1 cellular context compared by ENCODE assay signal in the genomic region with DNA sequence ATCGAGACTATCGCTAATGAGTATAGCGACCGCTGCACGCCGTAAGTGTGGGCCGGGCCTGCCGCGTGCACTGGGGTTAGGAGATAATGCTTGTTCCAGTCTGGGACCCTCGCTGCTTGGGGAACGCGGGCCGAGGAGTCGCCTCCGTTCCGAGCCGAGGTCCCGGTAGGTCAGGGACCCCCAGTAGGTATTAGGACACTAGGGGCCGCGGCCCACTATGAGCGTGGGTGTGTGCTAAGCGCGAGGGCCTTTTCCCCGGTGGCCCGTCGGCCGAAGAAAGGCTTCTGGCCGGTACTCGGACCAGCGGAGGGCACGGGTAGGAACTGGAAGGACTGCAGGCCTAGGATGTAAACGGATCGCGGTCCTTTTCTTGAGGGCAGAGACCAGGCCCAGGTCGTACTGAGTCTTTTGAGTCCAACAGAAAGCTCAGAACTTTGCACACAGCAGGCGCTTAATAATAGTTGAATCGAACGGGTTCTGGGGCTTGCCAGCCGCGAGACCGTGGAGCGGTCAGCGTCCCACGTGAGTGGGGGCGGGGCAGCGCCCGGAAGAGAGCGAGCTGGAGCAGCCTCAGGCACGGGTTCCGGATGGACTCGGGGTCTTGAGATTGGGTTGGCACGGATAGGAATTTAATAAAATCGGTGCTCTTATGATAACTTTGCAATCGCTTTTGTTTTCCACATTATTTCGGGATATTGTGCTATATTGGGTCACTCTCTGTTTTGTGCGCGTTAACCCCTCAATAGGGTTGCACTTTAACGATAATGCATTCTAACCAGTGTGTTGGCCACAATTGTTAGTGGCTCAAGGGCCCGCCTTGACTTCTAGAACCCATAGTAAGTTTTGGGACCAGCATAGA.
TF ChIP-seq lines count a peak whose summit lies in the region.

No MANE protein-coding gene starts in this region.

TF ChIP-seq in HepG2, 621 proteins besides CTCF, POLR2A, EP300 and RAD21 (continued from another document and continues in another):
- TF ChIP-seq, protein P1, sequence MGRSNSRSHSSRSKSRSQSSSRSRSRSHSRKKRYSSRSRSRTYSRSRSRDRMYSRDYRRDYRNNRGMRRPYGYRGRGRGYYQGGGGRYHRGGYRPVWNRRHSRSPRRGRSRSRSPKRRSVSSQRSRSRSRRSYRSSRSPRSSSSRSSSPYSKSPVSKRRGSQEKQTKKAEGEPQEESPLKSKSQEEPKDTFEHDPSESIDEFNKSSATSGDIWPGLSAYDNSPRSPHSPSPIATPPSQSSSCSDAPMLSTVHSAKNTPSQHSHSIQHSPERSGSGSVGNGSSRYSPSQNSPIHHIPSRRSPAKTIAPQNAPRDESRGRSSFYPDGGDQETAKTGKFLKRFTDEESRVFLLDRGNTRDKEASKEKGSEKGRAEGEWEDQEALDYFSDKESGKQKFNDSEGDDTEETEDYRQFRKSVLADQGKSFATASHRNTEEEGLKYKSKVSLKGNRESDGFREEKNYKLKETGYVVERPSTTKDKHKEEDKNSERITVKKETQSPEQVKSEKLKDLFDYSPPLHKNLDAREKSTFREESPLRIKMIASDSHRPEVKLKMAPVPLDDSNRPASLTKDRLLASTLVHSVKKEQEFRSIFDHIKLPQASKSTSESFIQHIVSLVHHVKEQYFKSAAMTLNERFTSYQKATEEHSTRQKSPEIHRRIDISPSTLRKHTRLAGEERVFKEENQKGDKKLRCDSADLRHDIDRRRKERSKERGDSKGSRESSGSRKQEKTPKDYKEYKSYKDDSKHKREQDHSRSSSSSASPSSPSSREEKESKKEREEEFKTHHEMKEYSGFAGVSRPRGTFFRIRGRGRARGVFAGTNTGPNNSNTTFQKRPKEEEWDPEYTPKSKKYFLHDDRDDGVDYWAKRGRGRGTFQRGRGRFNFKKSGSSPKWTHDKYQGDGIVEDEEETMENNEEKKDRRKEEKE (IDR thresholded peaks at IDR 0.05) = no peak
- TF ChIP-seq KMT2B (CRISPR knock-in tag; IDR thresholded peaks at IDR 0.05) (no peak), ZFAT (CRISPR knock-in tag; conservative IDR thresholded peaks at IDR 0.05) (no peak), ZMYM3 (CRISPR knock-in tag; IDR thresholded peaks at IDR 0.05) (no peak), ZNF614 (CRISPR knock-in tag; IDR thresholded peaks at IDR 0.05; ENCODE audit: borderline replicate concordance) (no peak), TFDP1 (CRISPR knock-in tag; IDR thresholded peaks at IDR 0.05; ENCODE audit: borderline replicate concordance) (no peak), KLF15 (CRISPR knock-in tag; IDR thresholded peaks at IDR 0.05; ENCODE audit: borderline replicate concordance) (no peak), DDIT3 (CRISPR knock-in tag; IDR thresholded peaks at IDR 0.05) (no peak), BRD4 (CRISPR knock-in tag; IDR thresholded peaks at IDR 0.05) (no peak), ZFYVE20 (CRISPR knock-in tag; IDR thresholded peaks at IDR 0.05; ENCODE audit: borderline replicate concordance, low read depth) (no peak), ATF1 (CRISPR knock-in tag; IDR thresholded peaks at IDR 0.05) (no peak), ZNF841 (CRISPR knock-in tag; IDR thresholded peaks at IDR 0.05; ENCODE audit: borderline replicate concordance) (no peak), ZNF326 (CRISPR knock-in tag; IDR thresholded peaks at IDR 0.05; ENCODE audit: borderline replicate concordance) (no peak), ZNF850 (CRISPR knock-in tag; conservative IDR thresholded peaks at IDR 0.05) (no peak), ZNF460 (CRISPR knock-in tag; IDR thresholded peaks at IDR 0.05; ENCODE audit: borderline replicate concordance) (no peak), ZNF333 (CRISPR knock-in tag; IDR thresholded peaks at IDR 0.05; ENCODE audit: borderline replicate concordance) (no peak), ZNF597 (CRISPR knock-in tag; IDR thresholded peaks at IDR 0.05) (no peak), ZNF205 (CRISPR knock-in tag; IDR thresholded peaks at IDR 0.05) (no peak), GRHL1 (CRISPR knock-in tag; conservative IDR thresholded peaks at IDR 0.05) (no peak), NPAS2 (CRISPR knock-in tag; IDR thresholded peaks at IDR 0.05; ENCODE audit: borderline replicate concordance) (no peak), KDM3A (CRISPR knock-in tag; IDR thresholded peaks at IDR 0.05; ENCODE audit: low read depth) (0 out of 2 replicates have a peak, but pooled peaks have one; percentile 8), ADNP (CRISPR knock-in tag; IDR thresholded peaks at IDR 0.05) (no peak), ZNF563 (CRISPR knock-in tag; IDR thresholded peaks at IDR 0.05) (no peak), ZNF703 (CRISPR knock-in tag; IDR thresholded peaks at IDR 0.05; ENCODE audit: borderline replicate concordance) (no peak; the same call in 1 of the 2 replicates), ZNF839 (CRISPR knock-in tag; IDR thresholded peaks at IDR 0.05; ENCODE audit: borderline replicate concordance) (no peak), SP4 (CRISPR knock-in tag; IDR thresholded peaks at IDR 0.05) (no peak; the same call in 1 of the 2 replicates), ZNF275 (CRISPR knock-in tag; IDR thresholded peaks at IDR 0.05; ENCODE audit: borderline replicate concordance) (no peak), TGIF2 (CRISPR knock-in tag; IDR thresholded peaks at IDR 0.05) (no peak), SNRNP70 (IDR thresholded peaks at IDR 0.05; ENCODE audit: low read depth, low read length) (no peak), TEAD3 (CRISPR knock-in tag; optimal IDR thresholded peaks at IDR 0.05; ENCODE audit: borderline replicate concordance) (no peak), PHF5A (CRISPR knock-in tag; IDR thresholded peaks at IDR 0.05; ENCODE audit: low read depth, unreplicated experiment) (no peak), ZNF891 (CRISPR knock-in tag; IDR thresholded peaks at IDR 0.05) (no peak), ZMAT3 (CRISPR knock-in tag; conservative IDR thresholded peaks at IDR 0.05) (no peak), HMGXB3 (CRISPR knock-in tag; IDR thresholded peaks at IDR 0.05; ENCODE audit: borderline replicate concordance) (no peak), YY1 (IDR thresholded peaks at IDR 0.05; ENCODE audit: insufficient read depth, insufficient replicate concordance, low read depth, low read length) (no peak), NFRKB (IDR thresholded peaks at IDR 0.05) (no peak), ARID3A (IDR thresholded peaks at IDR 0.05; ENCODE audit: low read depth, low read length) (no peak), ZNF138 (CRISPR knock-in tag; IDR thresholded peaks at IDR 0.05; ENCODE audit: low read depth) (peak; percentile 44; the same call in 1 of the 2 replicates)
- TF ChIP-seq, protein P2, sequence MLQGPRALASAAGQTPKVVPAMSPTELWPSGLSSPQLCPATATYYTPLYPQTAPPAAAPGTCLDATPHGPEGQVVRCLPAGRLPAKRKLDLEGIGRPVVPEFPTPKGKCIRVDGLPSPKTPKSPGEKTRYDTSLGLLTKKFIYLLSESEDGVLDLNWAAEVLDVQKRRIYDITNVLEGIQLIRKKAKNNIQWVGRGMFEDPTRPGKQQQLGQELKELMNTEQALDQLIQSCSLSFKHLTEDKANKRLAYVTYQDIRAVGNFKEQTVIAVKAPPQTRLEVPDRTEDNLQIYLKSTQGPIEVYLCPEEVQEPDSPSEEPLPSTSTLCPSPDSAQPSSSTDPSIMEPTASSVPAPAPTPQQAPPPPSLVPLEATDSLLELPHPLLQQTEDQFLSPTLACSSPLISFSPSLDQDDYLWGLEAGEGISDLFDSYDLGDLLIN (CRISPR knock-in tag; IDR thresholded peaks at IDR 0.05; ENCODE audit: borderline replicate concordance) = no peak
- TF ChIP-seq, protein P3, sequence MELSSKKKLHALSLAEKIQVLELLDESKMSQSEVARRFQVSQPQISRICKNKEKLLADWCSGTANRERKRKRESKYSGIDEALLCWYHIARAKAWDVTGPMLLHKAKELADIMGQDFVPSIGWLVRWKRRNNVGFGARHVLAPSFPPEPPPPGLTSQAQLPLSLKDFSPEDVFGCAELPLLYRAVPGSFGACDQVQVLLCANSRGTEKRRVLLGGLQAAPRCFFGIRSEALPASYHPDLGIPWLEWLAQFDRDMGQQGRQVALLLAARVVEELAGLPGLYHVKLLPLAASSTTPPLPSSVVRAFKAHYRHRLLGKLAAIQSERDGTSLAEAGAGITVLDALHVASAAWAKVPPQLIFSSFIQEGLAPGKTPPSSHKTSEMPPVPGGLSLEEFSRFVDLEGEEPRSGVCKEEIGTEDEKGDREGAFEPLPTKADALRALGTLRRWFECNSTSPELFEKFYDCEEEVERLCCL (CRISPR knock-in tag; IDR thresholded peaks at IDR 0.05; ENCODE audit: borderline replicate concordance) = no peak
